In the genomic region with DNA sequence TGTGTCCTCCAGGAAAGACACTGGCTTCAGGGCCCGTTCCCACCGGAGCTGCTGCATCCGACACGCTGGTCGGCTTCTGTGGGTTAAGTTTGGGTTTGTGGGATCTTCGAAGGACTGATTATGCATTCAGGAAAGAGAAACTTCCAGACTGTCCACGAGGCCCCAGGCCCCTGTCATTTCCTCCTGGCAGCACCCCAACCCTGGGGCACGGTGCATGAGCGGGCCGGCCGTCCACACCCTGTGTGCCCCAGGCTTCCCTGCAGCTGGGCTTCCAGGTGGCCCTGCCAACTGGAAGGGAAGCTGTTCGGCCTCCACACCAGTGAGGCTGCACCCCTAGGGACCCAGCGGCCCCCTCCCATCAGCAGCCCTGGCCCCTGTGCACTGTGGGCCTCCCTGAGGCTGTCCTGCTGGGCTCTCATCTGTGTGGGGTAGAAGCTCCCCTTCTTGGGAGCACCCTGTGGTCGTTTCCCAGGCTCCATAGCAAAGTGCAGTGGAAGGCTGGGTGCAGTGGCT, we compare ENCODE assay signal across 1 cellular context.
TF ChIP-seq lines count a peak whose summit lies in the region.

No MANE protein-coding gene starts in this region.

TF ChIP-seq in HEK293, 187 proteins besides CTCF, POLR2A, EP300 and RAD21 (continued from another document):
- TF ChIP-seq ZNF704 (tag by site-specific recombination; IDR thresholded peaks at IDR 0.05), result no peak
- TF ChIP-seq TCF7L2 (IDR thresholded peaks at IDR 0.05; ENCODE audit: borderline replicate concordance, low read depth, low read length), result no peak
- no peak for TF ChIP-seq ZNF112 (tag by site-specific recombination; IDR thresholded peaks at IDR 0.05)
- TF ChIP-seq BCL6B (tag by site-specific recombination; IDR thresholded peaks at IDR 0.05), result no peak
- TF ChIP-seq, protein P1, sequence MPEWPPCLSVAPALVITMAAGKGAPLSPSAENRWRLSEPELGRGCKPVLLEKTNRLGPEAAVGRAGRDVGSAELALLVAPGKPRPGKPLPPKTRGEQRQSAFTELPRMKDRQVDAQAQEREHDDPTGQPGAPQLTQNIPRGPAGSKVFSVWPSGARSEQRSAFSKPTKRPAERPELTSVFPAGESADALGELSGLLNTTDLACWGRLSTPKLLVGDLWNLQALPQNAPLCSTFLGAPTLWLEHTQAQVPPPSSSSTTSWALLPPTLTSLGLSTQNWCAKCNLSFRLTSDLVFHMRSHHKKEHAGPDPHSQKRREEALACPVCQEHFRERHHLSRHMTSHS (tag by site-specific recombination; IDR thresholded peaks at IDR 0.05), result no peak
- no peak for TF ChIP-seq ZNF169 (tag by site-specific recombination; IDR thresholded peaks at IDR 0.05)
- no peak for TF ChIP-seq ZNF292 (tag by site-specific recombination; IDR thresholded peaks at IDR 0.05; ENCODE audit: borderline replicate concordance, low read depth)
